In the genomic region with DNA sequence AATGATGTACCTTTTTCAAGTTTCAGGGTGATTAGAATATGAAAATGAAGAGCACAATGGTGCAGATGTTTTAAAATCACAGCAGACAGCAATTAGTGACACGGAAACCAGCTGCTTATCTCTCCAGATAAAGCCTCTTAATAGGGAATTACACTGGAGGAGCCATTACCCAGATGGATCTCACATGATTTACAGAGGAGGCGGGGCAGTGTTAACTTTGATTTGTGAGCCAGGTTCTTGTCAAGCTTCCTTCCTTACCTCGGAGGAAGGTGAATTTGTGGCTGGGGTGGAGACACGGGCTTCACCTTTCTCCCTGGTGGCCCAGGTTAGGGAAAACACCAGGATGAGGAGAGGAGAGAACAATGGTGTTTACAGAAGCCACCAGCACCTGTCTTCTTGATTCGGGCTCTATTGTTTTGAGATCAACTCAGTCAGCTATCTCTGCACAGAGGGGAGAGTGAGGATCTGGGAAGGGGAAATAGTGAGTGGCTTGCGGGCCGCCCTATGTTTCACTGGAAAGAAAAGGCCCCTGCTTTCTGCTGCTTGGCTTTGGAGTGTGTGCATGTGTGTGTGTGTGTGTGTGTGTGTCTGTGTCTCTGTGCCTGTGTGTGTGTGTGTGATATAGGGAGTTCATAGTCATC, we compare ENCODE assay signal across 14 cellular contexts.
DNase-seq lines count a peak whose midpoint lies in the region; ATAC-seq and TF ChIP-seq lines count a peak whose summit lies in the region.
"Had no signal": no experiment of that assay in that cellular context is flagged by ENCODE, and none has a peak within 500 bp of the region (broad histone marks: within the 10 kb centered on the region; RNA-seq: fewer than 3 reads in every experiment).

No MANE protein-coding gene starts in this region.

- no peak for TF ChIP-seq CTCF in mesothelial cell of epicardium (IDR thresholded peaks at IDR 0.05; ENCODE audit: unreplicated experiment)

- peak; percentile 94 for DNase-seq in DMS53 (lab: John Stamatoyannopoulos, UW)
- DNase-seq in NCI-H2081 treated with DMSO at 0.1 percent for 48 hours (lab: John Stamatoyannopoulos, UW), result peak; percentile 80
- DNase-seq in mesothelial cell of epicardium (ENCODE audit: low spot score in 2 of 2, unreplicated experiment in 2 of 2), result no peak
- no peak for DNase-seq in T-helper 9 cell
- no peak for DNase-seq in T-helper 2 cell
- DNase-seq in GM03348 (ENCODE audit: low spot score), result no peak
- DNase-seq: activated T-cell treated with anti-CD3 and anti-CD28 coated beads, Interleukin-2, amount 50 U/mL, for 48 hours; esophagus squamous epithelium; KG1; kidney glomerular epithelial cell; occipital lobe; stimulated activated CD4-positive, alpha-beta T cell treated with anti-CD3 and anti-CD28 coated beads, Interleukin-2, amount 100 ng/mL, for 48 hours had no signal

- no peaks in the 10 kb centered on the region for H3K27me3 Mint-ChIP-seq in mesothelial cell of epicardium (ENCODE audit: low read depth)

- H3K4me3 Mint-ChIP-seq in mesothelial cell of epicardium, result peak overlapping the region; percentile 7

- H3K9me3 Mint-ChIP-seq in mesothelial cell of epicardium, result peaks cover 19% of the 10 kb centered on the region

- peak overlapping the region; percentile 3 for H3K27ac Mint-ChIP-seq in mesothelial cell of epicardium

- ATAC-seq in SK-N-SH treated with all-trans-retinoic acid at 6 μM for 48 hours (no peak; the same call in 2 of the 3 replicates), GM21390 (IDR thresholded peaks at IDR 0.05; ENCODE audit: unreplicated experiment) (no peak)

- peaks cover 14% of the 10 kb centered on the region for H3K36me3 Mint-ChIP-seq in mesothelial cell of epicardium

- H3K4me1 Mint-ChIP-seq in mesothelial cell of epicardium, result peaks cover 25% of the 10 kb centered on the region

TF ChIP-seq in SK-N-SH treated with all-trans-retinoic acid at 6 μM for 48 hours, 23 proteins besides CTCF, POLR2A, EP300 and RAD21:
- TF ChIP-seq ZFP3 (CRISPR knock-in tag; IDR thresholded peaks at IDR 0.05) (no peak), TSHZ2 (CRISPR knock-in tag; IDR thresholded peaks at IDR 0.05) (0 out of 2 replicates have a peak, but pooled peaks have one; percentile 21), ESRRG (CRISPR knock-in tag; IDR thresholded peaks at IDR 0.05) (no peak), OSR1 (CRISPR knock-in tag; IDR thresholded peaks at IDR 0.05) (no peak), TCF4 (CRISPR knock-in tag; IDR thresholded peaks at IDR 0.05; ENCODE audit: borderline replicate concordance) (peak; percentile 85)
- TF ChIP-seq, protein P1, sequence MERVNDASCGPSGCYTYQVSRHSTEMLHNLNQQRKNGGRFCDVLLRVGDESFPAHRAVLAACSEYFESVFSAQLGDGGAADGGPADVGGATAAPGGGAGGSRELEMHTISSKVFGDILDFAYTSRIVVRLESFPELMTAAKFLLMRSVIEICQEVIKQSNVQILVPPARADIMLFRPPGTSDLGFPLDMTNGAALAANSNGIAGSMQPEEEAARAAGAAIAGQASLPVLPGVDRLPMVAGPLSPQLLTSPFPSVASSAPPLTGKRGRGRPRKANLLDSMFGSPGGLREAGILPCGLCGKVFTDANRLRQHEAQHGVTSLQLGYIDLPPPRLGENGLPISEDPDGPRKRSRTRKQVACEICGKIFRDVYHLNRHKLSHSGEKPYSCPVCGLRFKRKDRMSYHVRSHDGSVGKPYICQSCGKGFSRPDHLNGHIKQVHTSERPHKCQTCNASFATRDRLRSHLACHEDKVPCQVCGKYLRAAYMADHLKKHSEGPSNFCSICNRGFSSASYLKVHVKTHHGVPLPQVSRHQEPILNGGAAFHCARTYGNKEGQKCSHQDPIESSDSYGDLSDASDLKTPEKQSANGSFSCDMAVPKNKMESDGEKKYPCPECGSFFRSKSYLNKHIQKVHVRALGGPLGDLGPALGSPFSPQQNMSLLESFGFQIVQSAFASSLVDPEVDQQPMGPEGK (CRISPR knock-in tag; IDR thresholded peaks at IDR 0.05; ENCODE audit: borderline replicate concordance), result no peak

Comparison
In these comparisons a context has a peak if more than half of its experiments do, and no peak if none do; other contexts are left out.
1. DNase-seq: peak in DMS53 (single experiment) and NCI-H2081 treated with DMSO at 0.1 percent for 48 hours (single experiment); none in mesothelial cell of epicardium (0 of 2), T-helper 9 cell (single experiment), T-helper 2 cell (0 of 5) and GM03348 (single experiment).